Comparison of ENCODE assay signal across 9 cellular contexts in the genomic region with DNA sequence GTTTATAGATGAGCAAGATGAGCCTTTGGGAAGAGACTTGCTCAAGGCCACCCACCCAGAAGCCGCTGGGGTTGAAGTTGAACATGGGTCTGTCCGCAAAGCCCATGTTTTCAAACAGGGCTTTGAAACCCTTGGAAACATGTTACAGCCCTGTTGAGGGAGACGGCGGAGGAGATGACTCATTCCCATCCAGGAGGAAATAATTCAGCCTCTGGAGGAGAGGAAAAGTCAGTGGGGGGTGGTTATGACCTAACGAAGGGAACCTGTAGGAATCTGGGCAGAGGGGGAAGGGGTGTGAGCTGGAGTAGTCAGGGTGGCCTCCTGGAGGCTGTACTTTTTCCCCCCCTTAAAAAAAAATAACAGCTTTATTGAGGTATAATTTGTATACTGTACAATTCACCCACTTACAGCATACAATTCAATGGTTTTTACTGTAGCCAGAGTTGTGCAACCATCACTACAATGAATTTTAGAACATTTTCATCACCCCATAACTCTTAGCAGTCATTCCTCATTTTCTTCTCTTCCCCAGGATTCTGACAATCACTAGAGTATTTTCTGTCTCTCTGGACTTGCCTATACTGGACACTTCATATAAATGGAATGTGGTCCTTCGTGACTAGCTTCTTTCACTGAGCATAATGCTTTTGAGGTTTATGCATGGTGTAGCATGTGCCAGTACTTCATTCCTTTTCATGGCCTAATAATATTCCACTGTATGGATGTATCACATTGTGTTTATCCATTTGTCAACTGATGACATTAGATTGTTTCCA. TPM values are rescaled to one million over a fixed set of nuclear protein-coding genes. Genes with fewer than 3 reads are reported as not detected.
DNase-seq lines count a peak whose midpoint lies in the region; ATAC-seq and TF ChIP-seq lines count a peak whose summit lies in the region.
"Had no signal": no experiment of that assay in that cellular context is flagged by ENCODE, and none has a peak within 500 bp of the region (broad histone marks: within the 10 kb centered on the region; RNA-seq: fewer than 3 reads in every experiment).

No MANE protein-coding gene starts in this region.

- POLR2A ChIA-PET in RWPE1 (lab: Yijun Ruan, JAX; ENCODE audit: low non-redundant PET) = no interaction called here

- ATAC-seq in GM18873 (IDR thresholded peaks at IDR 0.05; ENCODE audit: low FRiP score, unreplicated experiment) (no peak), GM19324 (IDR thresholded peaks at IDR 0.05; ENCODE audit: low FRiP score, unreplicated experiment) (no peak)

- no peak for TF ChIP-seq CTCF in RWPE1 (conservative IDR thresholded peaks at IDR 0.05; ENCODE audit: low read depth)
- TF ChIP-seq CTCF in fibroblast of the aortic adventitia (IDR thresholded peaks at IDR 0.05; ENCODE audit: insufficient read depth, low read length) = no peak

- H3K4me3 ChIP-seq in fibroblast of the aortic adventitia (ENCODE audit: low read depth, low read length) = no peak overlapping the region

- peak overlapping the region; percentile 64 for H3K27ac ChIP-seq in RWPE1
- H3K27ac ChIP-seq: KMS-11 had no signal

- DNase-seq in EH (ENCODE audit: low read depth) = peak; percentile 97
- DNase-seq in RWPE1 (ENCODE audit: low spot score) = peak; percentile 89
- peak; percentile 92 for DNase-seq in fibroblast of the aortic adventitia (ENCODE audit: low read depth)
- peak; percentile 97 for DNase-seq in renal cortical epithelial cell (ENCODE audit: low read depth)
- no peak for DNase-seq in germinal center (ENCODE audit: low spot score)
- no peak for DNase-seq in SIG-M5 (lab: John Stamatoyannopoulos, UW)

- CTCF ChIA-PET in RWPE1 (lab: Yijun Ruan, JAX) = interaction anchor here (0.6 kb wide), 1 partner anchor 102 kb away, joined by 3 read pairs; no protein-coding TSS in a partner anchor

RNA-seq across cellular contexts. Expression of gene RIN3, which starts 1.9 kb away (rescaled TPM):
- total RNA-seq in fibroblast of the aortic adventitia (ENCODE audit: low replicate concordance) (5.7 and 7.2 TPM in 2 replicates), renal cortical epithelial cell (2.1 and 8.5 TPM in 2 replicates)

Comparison
In these comparisons a context has a peak if more than half of its experiments do, and no peak if none do; other contexts are left out.
1. DNase-seq: peak in EH (single experiment), RWPE1 (single experiment), fibroblast of the aortic adventitia (single experiment) and renal cortical epithelial cell (single experiment); none in germinal center (single experiment) and SIG-M5 (single experiment).